Comparison of ENCODE assay signal across 13 cellular contexts in the genomic region with DNA sequence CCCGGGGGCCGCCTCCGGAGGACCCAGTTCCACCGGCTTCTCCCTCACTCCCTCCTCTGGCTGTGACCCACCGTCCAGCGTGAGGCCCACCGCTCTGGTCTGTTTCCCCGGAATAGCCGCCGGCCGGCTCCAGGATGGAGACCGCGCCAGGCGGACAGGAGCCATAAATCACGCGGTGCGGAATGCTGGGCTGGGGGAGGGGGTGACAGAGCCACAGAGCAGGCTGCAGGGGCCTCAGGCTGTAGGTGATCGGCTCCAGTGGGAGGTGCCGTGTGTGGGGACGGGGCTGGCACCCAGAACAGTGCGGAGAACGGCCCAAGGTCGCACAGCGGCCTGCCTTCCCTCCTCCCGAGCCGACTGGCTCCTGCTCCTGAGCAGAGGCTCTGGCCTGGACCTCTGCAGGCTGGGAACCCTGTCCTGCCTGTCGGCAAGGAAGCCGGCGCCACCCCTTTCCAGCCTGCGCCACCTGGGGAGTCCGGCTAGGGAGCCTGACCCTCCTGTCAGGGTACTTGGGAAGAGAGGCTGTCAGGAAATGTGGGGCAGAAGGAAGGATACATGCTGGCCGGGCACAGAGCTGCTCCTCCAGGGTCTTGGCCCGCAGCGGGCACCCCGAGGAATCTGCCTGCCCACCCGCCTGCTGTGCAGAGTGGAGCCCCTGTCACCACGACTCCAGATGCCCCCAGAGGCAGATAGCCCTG. TPM values are rescaled to one million over a fixed set of nuclear protein-coding genes. Genes with fewer than 3 reads are reported as not detected.
DNase-seq lines count a peak whose midpoint lies in the region; ATAC-seq and TF ChIP-seq lines count a peak whose summit lies in the region.
"Had no signal": no experiment of that assay in that cellular context is flagged by ENCODE, and none has a peak within 500 bp of the region (broad histone marks: within the 10 kb centered on the region; RNA-seq: fewer than 3 reads in every experiment).

No MANE protein-coding gene starts in this region.

- POLR2A ChIA-PET in naive thymus-derived CD8-positive, alpha-beta T cell (lab: Charles Lee) = no interaction called here

- no peaks in the 10 kb centered on the region for H3K27me3 Mint-ChIP-seq in naive thymus-derived CD8-positive, alpha-beta T cell
- H3K27me3 Mint-ChIP-seq: activated naive CD4-positive, alpha-beta T cell treated with anti-CD3 and anti-CD28 coated beads, Interleukin-2, amount 10 ng/mL, durations not matched to agents 7 days and 5 days had no signal

- H3K4me3 Mint-ChIP-seq in naive thymus-derived CD8-positive, alpha-beta T cell = peak overlapping the region in 1 of 10 donors; percentile 24
- H3K4me3 Mint-ChIP-seq: activated naive CD4-positive, alpha-beta T cell treated with anti-CD3 and anti-CD28 coated beads, Interleukin-2, amount 10 ng/mL, durations not matched to agents 7 days and 5 days had no signal

- intact Hi-C loops in body of pancreas (cut with DNase I) = no loop called here

- H3K27ac Mint-ChIP-seq in naive thymus-derived CD8-positive, alpha-beta T cell = peak overlapping the region in 2 of 10 donors; percentile 7 to 41
- H3K27ac Mint-ChIP-seq: activated naive CD4-positive, alpha-beta T cell treated with anti-CD3 and anti-CD28 coated beads, Interleukin-2, amount 10 ng/mL, durations not matched to agents 7 days and 5 days had no signal

- ATAC-seq in body of pancreas (peak; percentile 63), HG02981 (IDR thresholded peaks at IDR 0.05; ENCODE audit: unreplicated experiment) (no peak), GM18505 (IDR thresholded peaks at IDR 0.05; ENCODE audit: unreplicated experiment) (no peak)
- ATAC-seq in naive thymus-derived CD8-positive, alpha-beta T cell = no peak

- peaks cover 9 to 51% (median 23%) of the 10 kb centered on the region in 4 donors for H3K4me1 Mint-ChIP-seq in naive thymus-derived CD8-positive, alpha-beta T cell

- H3K27me3 ChIP-seq in body of pancreas = no peaks in the 10 kb centered on the region

- 29 to 30% methylated on average over 13 to 36 of the region's 37 CpGs for WGBS in body of pancreas, 2 donors

- H3K9me3 ChIP-seq in body of pancreas = no peaks in the 10 kb centered on the region

- no peaks in the 10 kb centered on the region for H3K9me3 Mint-ChIP-seq in naive thymus-derived CD8-positive, alpha-beta T cell
- H3K9me3 Mint-ChIP-seq: activated naive CD4-positive, alpha-beta T cell treated with anti-CD3 and anti-CD28 coated beads, Interleukin-2, amount 10 ng/mL, durations not matched to agents 7 days and 5 days had no signal

- H3K27ac ChIP-seq in body of pancreas = peak overlapping the region; percentile 32 to 85 (median 48)

- no peak overlapping the region for H3K4me3 ChIP-seq in body of pancreas

- DNase-seq in AG20443 (ENCODE audit: low spot score) (peak; percentile 5), body of pancreas (peak; percentile 57 to 79 (median 74)), islet precursor cell (peak; percentile 65), retina (peak; percentile 44), NCI-H2196 (lab: John Stamatoyannopoulos, UW; ENCODE audit: unreplicated experiment) (no peak)
- DNase-seq in naive thymus-derived CD8-positive, alpha-beta T cell = no peak
- DNase-seq: activated naive CD4-positive, alpha-beta T cell treated with anti-CD3 and anti-CD28 coated beads, Interleukin-2, amount 10 ng/mL, durations not matched to agents 7 days and 5 days; KBM-7; NCI-H1436; NCI-H69; small intestine had no signal

- TF ChIP-seq POLR2A in body of pancreas (IDR thresholded peaks at IDR 0.05) = no peak
- TF ChIP-seq POLR2A in GM18505 (IDR thresholded peaks at IDR 0.05; ENCODE audit: borderline replicate concordance, extremely low read depth, insufficient read depth, insufficient read length) = no peak

- TF ChIP-seq CTCF in body of pancreas (IDR thresholded peaks at IDR 0.05) = no peak

- peaks cover 58% of the 10 kb centered on the region for H3K4me1 ChIP-seq in body of pancreas

- peaks cover 0 to 18% (median 4%) of the 10 kb centered on the region in 3 donors for H3K36me3 Mint-ChIP-seq in naive thymus-derived CD8-positive, alpha-beta T cell

- H3K36me3 ChIP-seq in body of pancreas (replicated peaks in 1 of 2; ENCODE audit: insufficient read depth in 1 of 2, low read depth in 2 of 2) = no peaks in the 10 kb centered on the region

RNA-seq across cellular contexts. Expression of a gene that starts 8.3 kb away (rescaled TPM):
- 10 to 100 TPM; 12.7 to 17.1 TPM for total RNA-seq in body of pancreas
- 10 to 100 TPM; 34.4 to 34.9 TPM for total RNA-seq in naive thymus-derived CD8-positive, alpha-beta T cell
- 1 to 10 TPM; 3.2 to 4.9 (median 4.5) TPM for polyA plus RNA-seq in naive thymus-derived CD8-positive, alpha-beta T cell

RNA-seq across cellular contexts. Expression of a gene that starts 30.6 kb away (rescaled TPM):
- 1,000 to 10,000 TPM; 1,656 to 1,704 TPM for total RNA-seq in body of pancreas
- 1,000 to 10,000 TPM; 2,204 to 2,252 TPM for total RNA-seq in naive thymus-derived CD8-positive, alpha-beta T cell
- polyA plus RNA-seq in naive thymus-derived CD8-positive, alpha-beta T cell = 100 to 1,000 TPM; 546 to 682 (median 600) TPM

RNA-seq across cellular contexts. Expression of a gene that starts 45.0 kb away (rescaled TPM):
- 10 to 100 TPM; 44.5 to 47.7 TPM for total RNA-seq in body of pancreas
- total RNA-seq in naive thymus-derived CD8-positive, alpha-beta T cell = 10 to 100 TPM; 35.1 to 37.8 TPM
- 10 to 100 TPM; 17.7 to 27.7 (median 24.1) TPM for polyA plus RNA-seq in naive thymus-derived CD8-positive, alpha-beta T cell

RNA-seq across cellular contexts. Expression of a gene that starts 50.8 kb away (rescaled TPM):
- total RNA-seq in body of pancreas = 10 to 100 TPM; 30.9 to 31.3 TPM
- total RNA-seq in naive thymus-derived CD8-positive, alpha-beta T cell = 10 to 100 TPM; 59.9 TPM
- 10 to 100 TPM; 31.3 to 52.2 (median 31.5) TPM for polyA plus RNA-seq in naive thymus-derived CD8-positive, alpha-beta T cell

Comparison
In these comparisons a context has a peak if more than half of its experiments do, and no peak if none do; other contexts are left out.
1. DNase-seq: peak in AG20443 (single experiment), body of pancreas (4 of 4), islet precursor cell (single experiment) and retina (single experiment); none in NCI-H2196 (single experiment) and naive thymus-derived CD8-positive, alpha-beta T cell (0 of 10).